ENCODE assay signal across 8 cellular contexts in the genomic region with DNA sequence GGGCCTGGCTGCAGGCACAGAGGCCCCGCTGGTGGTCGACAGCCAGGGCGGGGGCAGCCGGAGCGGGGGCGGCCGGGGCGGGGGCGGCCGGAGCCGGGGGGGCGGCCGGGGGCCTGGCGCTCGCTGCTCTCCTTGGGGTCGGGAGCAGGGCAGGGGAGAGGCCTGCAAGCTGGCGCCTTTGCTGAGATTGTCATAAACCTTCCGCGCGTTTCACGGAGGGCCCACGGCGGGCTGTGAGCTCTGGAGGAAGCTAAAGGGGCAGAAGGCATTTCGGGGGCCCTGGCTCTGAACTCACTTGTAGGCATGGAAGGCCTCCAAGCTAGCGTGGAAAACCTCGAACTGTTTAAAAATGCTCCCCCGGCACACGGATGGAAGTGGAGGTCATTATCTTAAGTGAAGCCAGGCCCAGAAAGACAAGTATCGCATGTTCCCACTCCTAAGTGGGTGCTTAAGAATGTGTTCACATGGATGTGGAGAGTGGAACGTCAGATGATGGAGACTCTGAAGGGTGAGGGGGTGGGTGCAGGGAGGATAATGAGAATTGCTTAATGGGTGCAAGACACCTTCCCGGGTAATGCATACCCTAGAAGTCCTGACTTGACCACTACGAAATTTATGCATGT. TPM values are rescaled to one million over a fixed set of nuclear protein-coding genes. Genes with fewer than 3 reads are reported as not detected.
DNase-seq lines count a peak whose midpoint lies in the region; ATAC-seq lines count a peak whose summit lies in the region.

No MANE protein-coding gene starts in this region.

- H3K36me3 ChIP-seq in adipocyte (ENCODE audit: control insufficient read depth, insufficient read depth, low read length, severe bottlenecking) (no peaks in the 10 kb centered on the region), iPS-15b (ENCODE audit: control insufficient read depth, insufficient read depth, low read length) (no peaks in the 10 kb centered on the region), skeletal muscle tissue (ENCODE audit: control insufficient read depth in 3 of 3, insufficient read depth in 3 of 3, low read length in 3 of 3) (no peaks in the 10 kb centered on the region)

- H3K4me1 ChIP-seq in adipocyte (ENCODE audit: control insufficient read depth, insufficient read depth, low read length), result peaks cover 17% of the 10 kb centered on the region
- H3K4me1 ChIP-seq in iPS-15b (ENCODE audit: control insufficient read depth, insufficient read depth, low read length), result no peaks in the 10 kb centered on the region
- peaks cover 13 to 21% (median 14%) of the 10 kb centered on the region in 3 donors for H3K4me1 ChIP-seq in skeletal muscle tissue (ENCODE audit: control insufficient read depth in 3 of 3, insufficient read depth in 3 of 3, low read length in 3 of 3)

- no peak for ATAC-seq in GM21381 (IDR thresholded peaks at IDR 0.05; ENCODE audit: unreplicated experiment)

- H3K9me3 ChIP-seq in adipocyte (ENCODE audit: control insufficient read depth, low read length) (no peaks in the 10 kb centered on the region), iPS-15b (ENCODE audit: control insufficient read depth, insufficient read depth, low read length) (no peaks in the 10 kb centered on the region), skeletal muscle tissue (ENCODE audit: control insufficient read depth in 3 of 3, low read length in 3 of 3) (no peaks in the 10 kb centered on the region)

- H3K27ac ChIP-seq in skeletal muscle tissue (ENCODE audit: low read depth, low read length), result no peak overlapping the region

- peak overlapping the region; percentile 91 for H3K4me3 ChIP-seq in adipocyte (ENCODE audit: low read length)
- H3K4me3 ChIP-seq in iPS-15b (ENCODE audit: low read depth, low read length), result peak overlapping the region; percentile 53
- peak overlapping the region; percentile 67 to 77 (median 69) for H3K4me3 ChIP-seq in skeletal muscle tissue (ENCODE audit: low read length in 3 of 3)

- H3K27me3 ChIP-seq in adipocyte (replicated peaks; ENCODE audit: control insufficient read depth, insufficient read depth, low read length), result no peaks in the 10 kb centered on the region
- H3K27me3 ChIP-seq in iPS-15b (ENCODE audit: control insufficient read depth, insufficient read depth, low read length), result peaks cover 25% of the 10 kb centered on the region
- H3K27me3 ChIP-seq in skeletal muscle tissue (ENCODE audit: control insufficient read depth in 3 of 3, insufficient read depth in 3 of 3, low read length in 3 of 3), result peaks cover 5 to 26% (median 12%) of the 10 kb centered on the region in 3 donors

- H3K9ac ChIP-seq in adipocyte (ENCODE audit: low read length), result peak overlapping the region; percentile 90
- no peak overlapping the region for H3K9ac ChIP-seq in iPS-15b (ENCODE audit: low read depth, low read length)
- peak overlapping the region in 2 of 3 donors; percentile 64 to 74 for H3K9ac ChIP-seq in skeletal muscle tissue (ENCODE audit: low read depth in 1 of 3, low read length in 3 of 3)

- DNase-seq in NCI-H1417 (lab: John Stamatoyannopoulos, UW), result peak; percentile 29 to 80 (median 71)
- no peak for DNase-seq in NCI-H1417 treated with DMSO at 0.1 percent for 48 hours (lab: John Stamatoyannopoulos, UW)
- DNase-seq in HT-29 (ENCODE audit: low spot score), result peak; percentile 35
- DNase-seq in adipocyte (ENCODE audit: low read depth), result peak; percentile 60
- DNase-seq in NCI-H774 (lab: John Stamatoyannopoulos, UW), result no peak

RNA-seq across cellular contexts. Expression of a gene that starts 0.6 kb away (rescaled TPM):
- total RNA-seq in HT-29 (2014; rRNA removed; shearing (Covaris generic)), result 3.0 and 7.9 TPM in 2 replicates
- 1.0 TPM for total RNA-seq in skeletal muscle tissue

RNA-seq across cellular contexts. Expression of a gene that starts 31.3 kb away (rescaled TPM):
- 59.3 and 72.7 TPM in 2 replicates for total RNA-seq in HT-29 (2014; rRNA removed; shearing (Covaris generic))
- 60.5 TPM for total RNA-seq in skeletal muscle tissue

Comparison
In these comparisons a context has a peak if more than half of its experiments do, and no peak if none do; other contexts are left out.
1. DNase-seq: peak in NCI-H1417 (3 of 3), HT-29 (single experiment) and adipocyte (single experiment); none in NCI-H1417 treated with DMSO at 0.1 percent for 48 hours (single experiment) and NCI-H774 (single experiment).
2. Peak in every context shown above with its lines, with median percentiles within 50 percentile points of each other: H3K4me3 ChIP-seq.